ENCODE assay signal across 10 cellular contexts in the genomic region with DNA sequence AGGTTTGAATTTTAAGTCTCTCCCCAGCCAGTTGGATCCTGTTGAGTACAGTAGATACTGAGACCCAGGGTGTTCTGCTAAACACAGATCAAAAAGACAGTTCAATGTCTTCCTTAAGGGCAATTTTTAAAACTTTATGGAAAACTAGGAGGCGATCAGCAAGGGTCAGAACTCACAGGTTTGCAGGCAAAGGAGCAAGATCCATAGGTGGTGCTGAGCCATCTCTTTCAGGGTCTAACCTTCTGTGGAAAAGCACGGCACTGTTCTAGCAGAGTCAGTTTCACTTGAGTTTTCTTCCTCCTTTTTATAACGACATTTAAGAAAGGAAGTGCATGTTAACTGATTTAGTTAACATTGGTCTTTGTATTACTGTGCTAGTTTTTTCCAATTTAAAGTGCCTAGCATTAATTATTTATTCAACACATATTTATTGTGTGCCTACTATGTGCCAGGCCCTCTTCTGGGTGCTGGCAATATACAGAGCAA. TPM values are rescaled to one million over a fixed set of nuclear protein-coding genes. Genes with fewer than 3 reads are reported as not detected.
A peak's percentile ranks its signal among the peaks of the same experiment; 100 is the strongest.
DNase-seq lines count a peak whose midpoint lies in the region; ATAC-seq and TF ChIP-seq lines count a peak whose summit lies in the region.
"Had no signal": no experiment of that assay in that cellular context is flagged by ENCODE, and none has a peak within 500 bp of the region (broad histone marks: within the 10 kb centered on the region; RNA-seq: fewer than 3 reads in every experiment).

A gene with protein sequence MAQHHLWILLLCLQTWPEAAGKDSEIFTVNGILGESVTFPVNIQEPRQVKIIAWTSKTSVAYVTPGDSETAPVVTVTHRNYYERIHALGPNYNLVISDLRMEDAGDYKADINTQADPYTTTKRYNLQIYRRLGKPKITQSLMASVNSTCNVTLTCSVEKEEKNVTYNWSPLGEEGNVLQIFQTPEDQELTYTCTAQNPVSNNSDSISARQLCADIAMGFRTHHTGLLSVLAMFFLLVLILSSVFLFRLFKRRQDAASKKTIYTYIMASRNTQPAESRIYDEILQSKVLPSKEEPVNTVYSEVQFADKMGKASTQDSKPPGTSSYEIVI (minus strand): TSS at position 281 of the 486 bp plus-strand sequence. CDS start 59 bp downstream, at position 222.

- peaks cover 75% of the 10 kb centered on the region for H3K4me1 Mint-ChIP-seq in activated naive CD8-positive, alpha-beta T cell treated with anti-CD3 and anti-CD28 coated beads for 36 hours

- peak within 1 kb of the TSS; percentile 96 for H3K27ac Mint-ChIP-seq in activated naive CD8-positive, alpha-beta T cell treated with anti-CD3 and anti-CD28 coated beads for 36 hours

- H3K27me3 ChIP-seq in Loucy (ENCODE audit: insufficient read depth, low read length, poor library complexity, severe bottlenecking) = peaks cover 5% of the 10 kb centered on the region
- no peaks in the 10 kb centered on the region for H3K27me3 ChIP-seq in neutrophil

- H3K9me3 ChIP-seq in Loucy (ENCODE audit: insufficient read depth, low read depth, low read length) = peaks cover 3% of the 10 kb centered on the region; the same call in 1 of the 2 replicates
- no peaks in the 10 kb centered on the region for H3K9me3 ChIP-seq in neutrophil

- TF ChIP-seq CTCF in Loucy (conservative IDR thresholded peaks at IDR 0.05; ENCODE audit: low read length) = no peak
- TF ChIP-seq CTCF in neutrophil (IDR thresholded peaks at IDR 0.05) = no peak

- no peaks in the 10 kb centered on the region for H3K9me2 ChIP-seq in Loucy (replicated peaks; ENCODE audit: low read depth, low read length)

- H3K9ac ChIP-seq in Loucy (ENCODE audit: low read depth, low read length, poor library complexity, severe bottlenecking) = peak within 1 kb of the TSS; percentile 75

- H3K27me3 Mint-ChIP-seq in activated naive CD8-positive, alpha-beta T cell treated with anti-CD3 and anti-CD28 coated beads for 36 hours = no peaks in the 10 kb centered on the region

- DNase-seq in activated naive CD8-positive, alpha-beta T cell treated with anti-CD3 and anti-CD28 coated beads for 36 hours = no peak
- DNase-seq in stimulated activated CD4-positive, alpha-beta T cell treated with anti-CD3 and anti-CD28 coated beads, Interleukin-2, amount 100 ng/mL, for 48 hours = no peak
- DNase-seq in NCI-H187 (lab: John Stamatoyannopoulos, UW) = no peak
- DNase-seq: cortex of kidney, NCI-H1436 treated with DMSO at 0.1 percent for 48 hours had no signal

- H3K4me1 ChIP-seq in Loucy (ENCODE audit: insufficient read depth, low read length, poor library complexity, severe bottlenecking) (peaks cover 69% of the 10 kb centered on the region), neutrophil (ENCODE audit: control insufficient read depth in 1 of 2, insufficient read depth in 1 of 2, low read depth in 1 of 2, low read length in 1 of 2) (peaks cover 28 to 57% of the 10 kb centered on the region in 2 experiments)

- peak within 1 kb of the TSS; percentile 77 for H2AFZ ChIP-seq in Loucy (ENCODE audit: low read length)

- H3F3A ChIP-seq in Loucy (ENCODE audit: low read depth) = no peaks in the 10 kb centered on the region

- no peak for ATAC-seq in HG03460 (IDR thresholded peaks at IDR 0.05; ENCODE audit: unreplicated experiment)
- ATAC-seq in HG03469 (IDR thresholded peaks at IDR 0.05; ENCODE audit: unreplicated experiment) = no peak

- peak within 1 kb of the TSS; percentile 66 for H3K27ac ChIP-seq in neutrophil

- H3K79me2 ChIP-seq in Loucy (ENCODE audit: insufficient read depth, low read length) = peaks cover 31% of the 10 kb centered on the region

- H3K36me3 ChIP-seq in Loucy (ENCODE audit: insufficient read depth, low read length) (no peaks in the 10 kb centered on the region), neutrophil (no peaks in the 10 kb centered on the region)

- H3K36me3 Mint-ChIP-seq in activated naive CD8-positive, alpha-beta T cell treated with anti-CD3 and anti-CD28 coated beads for 36 hours = peaks cover 34% of the 10 kb centered on the region

- peak within 1 kb of the TSS; percentile 86 for H3K4me3 Mint-ChIP-seq in activated naive CD8-positive, alpha-beta T cell treated with anti-CD3 and anti-CD28 coated beads for 36 hours

- no peaks in the 10 kb centered on the region for H4K20me1 ChIP-seq in Loucy (ENCODE audit: insufficient read depth, low read length, poor library complexity, severe bottlenecking)

- H3K4me3 ChIP-seq in GM08714 (ENCODE audit: low read length) (peak within 1 kb of the TSS; percentile 83), Loucy (ENCODE audit: low read length, poor library complexity, severe bottlenecking) (peak within 1 kb of the TSS; percentile 74), neutrophil (ENCODE audit: low read depth in 1 of 2, low read length in 1 of 2) (peak within 1 kb of the TSS; percentile 26 to 48)

- peaks cover 16% of the 10 kb centered on the region for H3K9me3 Mint-ChIP-seq in activated naive CD8-positive, alpha-beta T cell treated with anti-CD3 and anti-CD28 coated beads for 36 hours

- peak within 1 kb of the TSS; percentile 78 for H3K4me2 ChIP-seq in Loucy (ENCODE audit: low read depth, low read length, poor library complexity, severe bottlenecking)

RNA-seq across cellular contexts. Expression of the gene that starts here (rescaled TPM):
- total RNA-seq in activated naive CD8-positive, alpha-beta T cell treated with anti-CD3 and anti-CD28 coated beads for 36 hours = 10 to 100 TPM; 13.5 to 13.7 TPM
